ENCODE assay signal across 13 cellular contexts in the genomic region with DNA sequence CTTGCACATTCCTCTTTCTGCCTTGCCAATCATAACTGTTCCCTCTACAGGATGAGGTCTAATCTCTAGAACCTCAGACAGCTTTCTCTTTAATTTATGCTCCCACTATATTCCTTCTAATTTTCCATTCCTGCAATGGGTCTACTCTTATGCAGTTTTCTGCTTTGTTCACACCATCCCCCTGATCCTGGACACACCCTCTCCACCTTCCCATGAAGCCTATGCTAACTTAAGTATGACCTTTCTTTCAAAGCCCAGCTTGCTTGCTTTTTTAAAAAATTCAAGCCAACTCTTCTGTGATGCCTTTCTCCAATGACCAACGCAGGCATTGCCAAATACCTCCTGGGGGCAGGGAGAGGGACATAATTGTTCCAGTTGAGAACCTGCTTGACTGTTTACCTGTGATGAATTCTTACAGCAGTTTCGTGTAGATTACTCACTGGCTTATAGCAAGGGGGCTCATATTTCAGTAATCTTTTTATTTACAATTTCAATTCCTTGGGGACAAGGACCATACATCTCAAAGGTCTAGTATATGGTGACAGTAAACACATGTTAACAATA. TPM values are rescaled to one million over a fixed set of nuclear protein-coding genes. Genes with fewer than 3 reads are reported as not detected.
A peak's percentile ranks its signal among the peaks of the same experiment; 100 is the strongest.
DNase-seq lines count a peak whose midpoint lies in the region; ATAC-seq, FAIRE-seq and TF ChIP-seq lines count a peak whose summit lies in the region.
"Had no signal": no experiment of that assay in that cellular context is flagged by ENCODE, and none has a peak within 500 bp of the region (broad histone marks: within the 10 kb centered on the region; RNA-seq: fewer than 3 reads in every experiment).

No MANE protein-coding gene starts in this region.

- no peaks in the 10 kb centered on the region for H3K9me3 ChIP-seq in A549
- H3K9me3 ChIP-seq in GM12878 (replicated peaks; ENCODE audit: control insufficient read depth, insufficient read depth, low read length), result no peaks in the 10 kb centered on the region; the same call in 2 of the 3 replicates
- H3K9me3 ChIP-seq in upper lobe of left lung, result no peaks in the 10 kb centered on the region

- H3K4me3 ChIP-seq in A549 (no peak overlapping the region), GM12878 (no peak overlapping the region), mesendoderm (ENCODE audit: low read length) (no peak overlapping the region), upper lobe of left lung (no peak overlapping the region)

- SMC1A ChIA-PET in GM12878 (lab: Charles Lee; ENCODE audit: uncharacterized antibody, unreplicated experiment), result interaction anchor here (1.0 to 7.0 kb wide), 2 partner anchors 45 to 91 kb away, joined by 3 to 95 read pairs; no protein-coding TSS in a partner anchor

- no peak overlapping the region for H2BK120ac ChIP-seq in mesendoderm (ENCODE audit: low read depth, low read length)

- H2BK5ac ChIP-seq in mesendoderm (ENCODE audit: low read length), result no peak overlapping the region

- TF ChIP-seq EP300 in A549 (IDR thresholded peaks at IDR 0.05) (no peak), GM12878 (IDR thresholded peaks at IDR 0.05; ENCODE audit: borderline replicate concordance in 1 of 2, control insufficient read depth in 1 of 2, low read depth in 2 of 2, low read length in 2 of 2) (no peak), upper lobe of left lung (IDR thresholded peaks at IDR 0.05) (no peak)

- no peak overlapping the region for H3K27ac Mint-ChIP-seq in activated CD4-positive, alpha-beta memory T cell treated with anti-CD3 and anti-CD28 coated beads, Interleukin-2, amount 10 ng/mL, durations not matched to agents 7 days and 5 days

- no peak overlapping the region for H4K5ac ChIP-seq in mesendoderm (ENCODE audit: low read length)

- H3K9me3 Mint-ChIP-seq in activated CD4-positive, alpha-beta memory T cell treated with anti-CD3 and anti-CD28 coated beads, Interleukin-2, amount 10 ng/mL, durations not matched to agents 7 days and 5 days, result peaks cover 6% of the 10 kb centered on the region
- H3K9me3 Mint-ChIP-seq: activated naive CD4-positive, alpha-beta T cell treated with anti-CD3 and anti-CD28 coated beads, Interleukin-2, amount 50 U/mL, for 72 hours had no signal

- peaks cover 37% of the 10 kb centered on the region for H3K4me1 Mint-ChIP-seq in activated CD4-positive, alpha-beta memory T cell treated with anti-CD3 and anti-CD28 coated beads, Interleukin-2, amount 10 ng/mL, durations not matched to agents 7 days and 5 days

- no peak for DNase-seq in A549 (ENCODE audit: low read depth in 1 of 2, low spot score in 1 of 2)
- DNase-seq in H54 (ENCODE audit: insufficient read length, low spot score), result no peak
- DNase-seq in GM12878 (ENCODE audit: low read depth, low spot score), result no peak
- DNase-seq in mesendoderm, result no peak
- no peak for DNase-seq in NCI-H128 (lab: John Stamatoyannopoulos, UW; ENCODE audit: unreplicated experiment)
- DNase-seq in activated CD4-positive, alpha-beta memory T cell treated with anti-CD3 and anti-CD28 coated beads, Interleukin-2, amount 10 ng/mL, durations not matched to agents 7 days and 5 days, result no peak
- DNase-seq in upper lobe of left lung, result no peak
- DNase-seq in NCI-H1694 treated with DMSO at 0.1 percent for 48 hours (lab: John Stamatoyannopoulos, UW), result no peak
- DNase-seq: cortex of kidney; NCI-H187; stimulated activated CD4-positive, alpha-beta T cell treated with anti-CD3 and anti-CD28 coated beads, Interleukin-12 subunit alpha, Interleukin-12 subunit beta, amount 100 ng/mL, for 4 hours had no signal

- RAD21 ChIA-PET in GM12878 (lab: Charles Lee; ENCODE audit: unreplicated experiment), result interaction anchor here (1.0 to 3.2 kb wide), 3 partner anchors 42 to 83 kb away, joined by 3 to 15 read pairs (median 4); no protein-coding TSS in a partner anchor

- H2BK15ac ChIP-seq in mesendoderm (replicated peaks; ENCODE audit: low read depth), result no peak overlapping the region

- H3K4me3 Mint-ChIP-seq in activated CD4-positive, alpha-beta memory T cell treated with anti-CD3 and anti-CD28 coated beads, Interleukin-2, amount 10 ng/mL, durations not matched to agents 7 days and 5 days, result no peak overlapping the region

- H3K27me3 ChIP-seq in GM12878 (replicated peaks in 1 of 2; ENCODE audit: control insufficient read depth in 2 of 2, insufficient read depth in 2 of 2, low read length in 1 of 2), result no peaks in the 10 kb centered on the region
- H3K27me3 ChIP-seq in mesendoderm (ENCODE audit: insufficient read depth, low read length, poor library complexity), result no peaks in the 10 kb centered on the region
- no peaks in the 10 kb centered on the region for H3K27me3 ChIP-seq in upper lobe of left lung

- TF ChIP-seq CTCF in A549 (IDR thresholded peaks at IDR 0.05) (no peak), GM12878 (IDR thresholded peaks at IDR 0.05 in 2 of 3, conservative IDR thresholded peaks at IDR 0.05 in 1 of 3; ENCODE audit: control insufficient read depth in 2 of 3, extremely low read depth in 1 of 3, insufficient read depth in 1 of 3, low read depth in 3 of 3, low read length in 3 of 3) (no peak), upper lobe of left lung (IDR thresholded peaks at IDR 0.05) (no peak)

- no peaks in the 10 kb centered on the region for H3K27me3 Mint-ChIP-seq in activated CD4-positive, alpha-beta memory T cell treated with anti-CD3 and anti-CD28 coated beads, Interleukin-2, amount 10 ng/mL, durations not matched to agents 7 days and 5 days

- ATAC-seq in A549 (peak in 1 of 2 experiments; percentile 12; a peak in 2 of 6 replicates), GM12878 (no peak), upper lobe of left lung (ENCODE audit: low FRiP score in 2 of 2) (no peak)
- ATAC-seq: activated naive CD4-positive, alpha-beta T cell treated with anti-CD3 and anti-CD28 coated beads, Interleukin-2, amount 50 U/mL, for 72 hours had no signal

- no peak for TF ChIP-seq RAD21 in A549 (conservative IDR thresholded peaks at IDR 0.05 in 1 of 2, IDR thresholded peaks at IDR 0.05 in 1 of 2)
- no peak for TF ChIP-seq RAD21 in GM12878 (IDR thresholded peaks at IDR 0.05; ENCODE audit: insufficient read depth, low read depth, low read length)

- peaks cover 41% of the 10 kb centered on the region for H3K36me3 Mint-ChIP-seq in activated CD4-positive, alpha-beta memory T cell treated with anti-CD3 and anti-CD28 coated beads, Interleukin-2, amount 10 ng/mL, durations not matched to agents 7 days and 5 days (ENCODE audit: low read depth)

- peaks cover 99% of the 10 kb centered on the region for H3K79me2 ChIP-seq in GM12878 (ENCODE audit: control insufficient read depth, insufficient read depth, low read length)
- peaks cover 90% of the 10 kb centered on the region for H3K79me2 ChIP-seq in mesendoderm (ENCODE audit: control insufficient read depth, insufficient read depth, low read length)

- H3K9ac ChIP-seq in GM12878 (ENCODE audit: control insufficient read depth, insufficient read depth, low read length), result no peak overlapping the region
- peak overlapping the region; percentile 14 for H3K9ac ChIP-seq in mesendoderm (ENCODE audit: low read length)

- H4K20me1 ChIP-seq in GM12878 (ENCODE audit: control insufficient read depth, insufficient read depth), result peaks cover 5% of the 10 kb centered on the region

- H4K8ac ChIP-seq in mesendoderm (ENCODE audit: low read depth, low read length), result no peak overlapping the region

- H2AK5ac ChIP-seq in mesendoderm (ENCODE audit: low read length), result no peak overlapping the region

- WGBS in A549 (ENCODE audit: missing lambda C conversion rate), result 29% methylated on average over 2 of the region's 2 CpGs
- WGBS in GM12878 (ENCODE audit: insufficient coverage, insufficient replicate concordance, low lambda C conversion rate, missing lambda C conversion rate), result 50% methylated on average over 2 of the region's 2 CpGs
- WGBS in mesendoderm (ENCODE audit: extremely low coverage, insufficient coverage, low lambda C conversion rate), result no CpG with 5 or more reads among the region's 2 CpGs
- 45 to 68% methylated on average over 2 of the region's 2 CpGs for WGBS in upper lobe of left lung, 2 donors

- H2AFZ ChIP-seq in GM12878 (ENCODE audit: control insufficient read depth, low read depth, low read length), result no peak overlapping the region

- H3K36me3 ChIP-seq in GM12878 (ENCODE audit: control insufficient read depth in 2 of 2, insufficient read depth in 2 of 2, low read length in 1 of 2), result peaks cover 3 to 11% of the 10 kb centered on the region in 2 experiments
- H3K36me3 ChIP-seq in mesendoderm (ENCODE audit: control insufficient read depth, insufficient read depth, low read length), result no peaks in the 10 kb centered on the region
- no peaks in the 10 kb centered on the region for H3K36me3 ChIP-seq in upper lobe of left lung

- TF ChIP-seq POLR2A in A549 (IDR thresholded peaks at IDR 0.05; ENCODE audit: low read length) (no peak), H54 (IDR thresholded peaks at IDR 0.05; ENCODE audit: low read depth, low read length) (no peak), GM12878 (IDR thresholded peaks at IDR 0.05; ENCODE audit: low read depth, low read length) (no peak), upper lobe of left lung (IDR thresholded peaks at IDR 0.05) (no peak)

- peaks cover 1% of the 10 kb centered on the region for H3K79me1 ChIP-seq in mesendoderm (ENCODE audit: low read length)

- no peak overlapping the region for H3K18ac ChIP-seq in mesendoderm (ENCODE audit: low read length)

- H3K4me2 ChIP-seq in A549 (peak overlapping the region; percentile 47), GM12878 (ENCODE audit: control insufficient read depth, insufficient read depth) (peak overlapping the region; percentile 41; the same call in 1 of the 2 replicates), mesendoderm (ENCODE audit: low read length) (peak overlapping the region; percentile 2)

- no peak overlapping the region for H3K27ac ChIP-seq in A549
- no peak overlapping the region for H3K27ac ChIP-seq in GM12878 (ENCODE audit: control insufficient read depth, insufficient read depth)
- peak overlapping the region; percentile 47 for H3K27ac ChIP-seq in mesendoderm (ENCODE audit: low read depth, low read length)
- no peak overlapping the region for H3K27ac ChIP-seq in upper lobe of left lung
- H3K27ac ChIP-seq: HL-60 had no signal

- no TSS peak for BruUV-seq in GM12878 (replicated peaks; lab: Mats Ljungman, UMichigan)

- POLR2A ChIA-PET in A549 (lab: Yijun Ruan, JAX), result no interaction called here
- POLR2A ChIA-PET in GM12878 (lab: Charles Lee), result no interaction called here
- POLR2A ChIA-PET in activated CD4-positive, alpha-beta memory T cell treated with anti-CD3 and anti-CD28 coated beads, Interleukin-2, amount 10 ng/mL, durations not matched to agents 7 days and 5 days (lab: Charles Lee), result interaction anchor here (5.0 to 8.6 kb wide), 2 partner anchors 9 to 41 kb away, joined by 28 to 221 read pairs; partner anchors contain the start of gene SLC38A1

- H3K23ac ChIP-seq in mesendoderm (ENCODE audit: low read length), result no peak overlapping the region

- intact Hi-C loops in GM12878 (cut with micrococcal nuclease; ENCODE audit: unreplicated experiment), result loop anchor here (10.0 kb wide), 1 partner anchor 1444 kb away; the partner anchor contains the start of gene RPAP3

- H3K56ac ChIP-seq in mesendoderm (ENCODE audit: low read length), result peak overlapping the region; percentile 51

- in situ Hi-C loops in GM12878 (cut with MboI), result no loop called here

- H3K4me1 ChIP-seq in A549 (peaks cover 74% of the 10 kb centered on the region), GM12878 (ENCODE audit: control insufficient read depth, insufficient read depth, low read length) (peaks cover 12% of the 10 kb centered on the region; the same call in 1 of the 2 replicates), mesendoderm (ENCODE audit: control insufficient read depth, low read depth, low read length) (peaks cover 24% of the 10 kb centered on the region), upper lobe of left lung (peaks cover 0 to 17% (median 3%) of the 10 kb centered on the region in 4 donors)

- no peak for FAIRE-seq in A549 (lab: Jason Lieb, UNC)
- peak; percentile 36 for FAIRE-seq in H54 (lab: Jason Lieb, UNC)
- FAIRE-seq in GM12878 (lab: Jason Lieb, UNC), result no peak

- H3K4ac ChIP-seq in mesendoderm (ENCODE audit: low read depth, low read length), result no peak overlapping the region

- CTCF ChIA-PET in A549 (lab: Yijun Ruan, JAX) (no interaction called here), GM12878 (lab: Yijun Ruan, JAX) (interaction anchor here (1.2 kb wide), 1 partner anchor 56 kb away, joined by 3 read pairs; no protein-coding TSS in a partner anchor)
- CTCF ChIA-PET in activated CD4-positive, alpha-beta memory T cell treated with anti-CD3 and anti-CD28 coated beads, Interleukin-2, amount 10 ng/mL, durations not matched to agents 7 days and 5 days (lab: Charles Lee), result no interaction called here

RNA-seq across cellular contexts. Expression of gene SLC38A1, which starts 7.8 kb away (rescaled TPM):
- polyA plus RNA-seq in A549 (2011; rRNA removed) (183 and 231 TPM in 2 replicates), A549 (2017; fragmentation: RNase III; extraction: RNeasy Plus Mini Kit Qiagen cat#74134 plus additional on column Dnase treatment) (61.6 to 63.9 TPM (median 62.7 TPM) in 3 replicates), GM12878 (2011; rRNA removed) (191 and 248 TPM in 2 replicates), GM12878 (2014; fragmentation: Illumina TruSeq; extraction: Trizol) (140 and 164 TPM in 2 replicates), GM12878 (2014; fragmentation: Nextera tagmentation; extraction: Ambion mirVana) (10 to 100 TPM; 38.1 to 64.0 TPM), GM12878 (2014; rRNA removed) (74.3 and 82.1 TPM in 2 replicates), GM12878 (2016; fragmentation: Nextera tagmentation; extraction: Ambion mirVana) (100 to 1,000 TPM; 143 to 151 TPM)
- 20.7 and 22.8 TPM in 2 replicates for polyA plus RNA-seq in A549 (2012; cell fraction: cytosol; rRNA removed)
- polyA plus RNA-seq in A549 (2012; cell fraction: nucleus; rRNA removed), result 14.9 and 21.2 TPM in 2 replicates
- polyA minus RNA-seq in A549 (2011; rRNA and poly(A)+ RNA removed), result 193 and 209 TPM in 2 replicates
- 764 and 791 TPM in 2 replicates for total RNA-seq in GM12878 (2013; cell fraction: nucleolus; rRNA removed)
- total RNA-seq in GM12878 (2014; rRNA removed) (144 and 159 TPM in 2 replicates), GM12878 (2014; rRNA removed; fragmentation: Illumina TruSeq; extraction: Trizol) (150 and 152 TPM in 2 replicates), GM12878 (2021) (148 and 152 TPM in 2 replicates), upper lobe of left lung (10 to 100 TPM; 12.7 to 75.7 (median 49.9) TPM)
- polyA plus RNA-seq in GM12878 (2011; ENCODE audit: low read depth), result 37.5 TPM
- 74.6 and 85.1 TPM in 2 replicates for polyA plus RNA-seq in GM12878 (2011; cell fraction: cytosol; rRNA removed)
- 156 and 168 TPM in 2 replicates for polyA plus RNA-seq in GM12878 (2011; cell fraction: nucleus; rRNA removed)
- polyA plus RNA-seq in GM12878 (2012), result 57.2 and 59.9 TPM in 2 replicates
- polyA minus RNA-seq in GM12878 (2011; rRNA and poly(A)+ RNA removed), result 281 and 408 TPM in 2 replicates
- 103 and 111 TPM in 2 replicates for polyA minus RNA-seq in GM12878 (2011; cell fraction: cytosol; rRNA and poly(A)+ RNA removed)
- polyA minus RNA-seq in GM12878 (2011; cell fraction: nucleus; rRNA and poly(A)+ RNA removed), result 212 and 317 TPM in 2 replicates
- 155 TPM for polyA plus RNA-seq in mesendoderm (2013, experiment 1 of 2)
- polyA plus RNA-seq in mesendoderm (2013, experiment 2 of 2), result 154 TPM
- total RNA-seq in activated CD4-positive, alpha-beta memory T cell treated with anti-CD3 and anti-CD28 coated beads, Interleukin-2, amount 10 ng/mL, durations not matched to agents 7 days and 5 days, result 100 to 1,000 TPM; 209 to 214 TPM
